ENCODE assay signal across 9 cellular contexts in genomic region chr12:131222271-131223139, GRCh38.
DNase-seq lines count a peak whose midpoint lies in the region; ATAC-seq lines count a peak whose summit lies in the region.
"Had no signal": no experiment of that assay in that cellular context is flagged by ENCODE, and none has a peak within 500 bp of the region (broad histone marks: within the 10 kb centered on the region; RNA-seq: fewer than 3 reads in every experiment).

No MANE protein-coding gene starts in this region.

- H3K27me3 Mint-ChIP-seq in natural killer cell treated with Interleukin-12 subunit alpha and Interleukin-12 subunit beta and Interleukin-15 and Interleukin-18, amount 100 ng/mL, for 72 hours: peaks cover 10 to 12% of the 10 kb centered on the region in 2 donors

- H3K27ac Mint-ChIP-seq in natural killer cell treated with Interleukin-12 subunit alpha and Interleukin-12 subunit beta and Interleukin-15 and Interleukin-18, amount 100 ng/mL, for 72 hours: no peak overlapping the region
- H3K27ac Mint-ChIP-seq: activated naive CD4-positive, alpha-beta T cell treated with anti-CD3 and anti-CD28 coated beads, Interleukin-2, amount 10 ng/mL, durations not matched to agents 7 days and 5 days had no signal

- H3K4me1 Mint-ChIP-seq in natural killer cell treated with Interleukin-12 subunit alpha and Interleukin-12 subunit beta and Interleukin-15 and Interleukin-18, amount 100 ng/mL, for 72 hours (ENCODE audit: low read depth in 2 of 2): peaks cover 7 to 8% of the 10 kb centered on the region in 2 donors

- ATAC-seq in GM18502 (IDR thresholded peaks at IDR 0.05; ENCODE audit: poor library complexity, unreplicated experiment) (peak; percentile 64), GM21717 (IDR thresholded peaks at IDR 0.05; ENCODE audit: unreplicated experiment) (peak; percentile 49)
- no peak for ATAC-seq in natural killer cell treated with Interleukin-12 subunit alpha and Interleukin-12 subunit beta and Interleukin-15 and Interleukin-18, amount 100 ng/mL, for 72 hours

- H3K36me3 Mint-ChIP-seq in natural killer cell treated with Interleukin-12 subunit alpha and Interleukin-12 subunit beta and Interleukin-15 and Interleukin-18, amount 100 ng/mL, for 72 hours: no peaks in the 10 kb centered on the region
- H3K36me3 Mint-ChIP-seq: activated naive CD4-positive, alpha-beta T cell treated with anti-CD3 and anti-CD28 coated beads, Interleukin-2, amount 10 ng/mL, durations not matched to agents 7 days and 5 days had no signal

- H3K9me3 Mint-ChIP-seq in natural killer cell treated with Interleukin-12 subunit alpha and Interleukin-12 subunit beta and Interleukin-15 and Interleukin-18, amount 100 ng/mL, for 72 hours: no peaks in the 10 kb centered on the region
- H3K9me3 Mint-ChIP-seq: activated naive CD4-positive, alpha-beta T cell treated with anti-CD3 and anti-CD28 coated beads, Interleukin-2, amount 10 ng/mL, durations not matched to agents 7 days and 5 days had no signal

- DNase-seq in NCI-H226: peak; percentile 67
- DNase-seq in natural killer cell treated with Interleukin-12 subunit alpha and Interleukin-12 subunit beta and Interleukin-15 and Interleukin-18, amount 100 ng/mL, for 72 hours (ENCODE audit: low spot score): peak; percentile 60
- no peak for DNase-seq in NCI-H345 (lab: John Stamatoyannopoulos, UW)
- no peak for DNase-seq in stimulated activated naive CD4-positive, alpha-beta T cell (lab: John Stamatoyannopoulos, UW)
- no peak for DNase-seq in SKM-1 treated with dmso at 0.1 percent for 144 hours (lab: John Stamatoyannopoulos, UW; ENCODE audit: unreplicated experiment)
- DNase-seq in HCEC 1CT: no peak
- DNase-seq: activated naive CD4-positive, alpha-beta T cell treated with anti-CD3 and anti-CD28 coated beads, Interleukin-2, amount 10 ng/mL, durations not matched to agents 7 days and 5 days had no signal

- peak overlapping the region; percentile 4 for H3K4me3 Mint-ChIP-seq in natural killer cell treated with Interleukin-12 subunit alpha and Interleukin-12 subunit beta and Interleukin-15 and Interleukin-18, amount 100 ng/mL, for 72 hours
- H3K4me3 Mint-ChIP-seq: activated naive CD4-positive, alpha-beta T cell treated with anti-CD3 and anti-CD28 coated beads, Interleukin-2, amount 10 ng/mL, durations not matched to agents 7 days and 5 days had no signal

Comparison
In these comparisons a context has a peak if more than half of its experiments do, and no peak if none do; other contexts are left out.
1. ATAC-seq: peak in GM18502 (single experiment) and GM21717 (single experiment); none in natural killer cell treated with Interleukin-12 subunit alpha and Interleukin-12 subunit beta and Interleukin-15 and Interleukin-18, amount 100 ng/mL, for 72 hours (0 of 2).
2. DNase-seq: peak in NCI-H226 (single experiment) and natural killer cell treated with Interleukin-12 subunit alpha and Interleukin-12 subunit beta and Interleukin-15 and Interleukin-18, amount 100 ng/mL, for 72 hours (single experiment); none in NCI-H345 (single experiment), stimulated activated naive CD4-positive, alpha-beta T cell (0 of 6), SKM-1 treated with dmso at 0.1 percent for 144 hours (single experiment) and HCEC 1CT (single experiment).